In the genomic region with DNA sequence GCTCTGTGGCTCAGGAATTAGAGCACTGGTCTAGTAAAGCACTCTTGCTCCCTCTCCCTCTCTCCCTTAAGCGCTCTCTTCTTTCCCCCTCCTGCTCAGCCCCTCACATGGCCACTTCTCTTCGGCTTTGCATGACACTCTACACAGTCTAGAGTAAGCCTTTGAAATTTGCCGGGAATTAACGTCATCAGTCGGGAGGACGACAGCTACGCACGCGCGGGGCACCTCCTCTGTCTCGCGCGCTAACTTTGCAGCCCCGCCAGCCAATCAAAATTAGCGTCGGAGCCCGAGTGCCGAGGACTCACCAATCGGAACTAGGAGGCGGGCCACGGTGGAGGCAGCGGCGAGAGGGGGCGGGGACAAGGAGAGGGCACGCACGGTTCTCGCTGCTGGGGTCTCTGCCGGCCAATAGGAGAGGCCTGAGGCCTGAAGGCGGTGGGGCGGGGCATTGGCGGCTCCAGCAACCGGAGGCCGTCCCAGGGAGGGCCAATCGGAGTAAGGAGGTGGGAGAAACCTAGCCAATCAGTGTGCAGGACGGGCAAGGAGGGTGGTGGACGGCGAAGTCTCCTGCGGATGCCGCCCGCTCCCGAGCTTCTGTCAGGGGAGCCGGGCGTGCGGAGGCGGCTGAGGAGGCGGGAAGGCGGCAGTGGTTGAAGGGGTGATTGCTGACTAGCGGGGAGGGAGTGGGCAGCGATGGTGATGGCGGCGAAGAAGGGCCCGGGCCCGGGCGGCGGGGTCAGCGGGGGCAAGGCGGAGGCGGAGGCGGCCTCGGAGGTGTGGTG, we compare ENCODE assay signal across 8 cellular contexts. TPM values are rescaled to one million over a fixed set of nuclear protein-coding genes. Genes with fewer than 3 reads are reported as not detected.
DNase-seq lines count a peak whose midpoint lies in the region; TF ChIP-seq lines count a peak whose summit lies in the region.

AGFG2 (plus strand) TSS at position 550 of the 782 bp plus-strand sequence; CDS start at position 694, 144 bp downstream.

- POLR2A ChIA-PET in HEK293T (lab: Yijun Ruan, JAX): interaction anchor here (0.6 to 1.7 kb wide), 8 partner anchors 11 to 141 kb away, joined by 3 to 7 read pairs (median 3); no protein-coding TSS in a partner anchor

- peak within 1 kb of the TSS; percentile 66 for H3K4me3 ChIP-seq in neuron (ENCODE audit: low read length)
- H3K4me3 ChIP-seq in subcutaneous abdominal adipose tissue (ENCODE audit: low read depth in 1 of 5, low read length in 5 of 5): peak within 1 kb of the TSS; percentile 70 to 85 (median 78)

- in situ Hi-C loops in SK-MEL-5 (cut with HindIII; ENCODE audit: low pct_unique_long_range_greater_than_20kb, low sequenced_read_pairs): no loop called here

- peak within 1 kb of the TSS; percentile 28 to 79 (median 62) for H3K9ac ChIP-seq in subcutaneous abdominal adipose tissue (ENCODE audit: low read length in 5 of 5)

- peak; percentile 98 for DNase-seq in GF-D8 (lab: John Stamatoyannopoulos, UW)
- DNase-seq in HEK293T (ENCODE audit: extremely low spot score): peak; percentile 98
- peak; percentile 100 for DNase-seq in MV-4-11 (lab: John Stamatoyannopoulos, UW)
- peak; percentile 100 for DNase-seq in SK-MEL-5 (ENCODE audit: low read depth, low spot score)
- peak; percentile 100 for DNase-seq in activated naive CD4-positive, alpha-beta T cell treated with Interleukin-2 at 50 U/mL for 16 hours
- DNase-seq in foreskin melanocyte: peak; percentile 100

- H3K36me3 ChIP-seq in neuron (ENCODE audit: insufficient read depth, low read length) (no peaks in the 10 kb centered on the region), subcutaneous abdominal adipose tissue (ENCODE audit: control insufficient read depth in 5 of 5, insufficient read depth in 5 of 5, low read length in 5 of 5) (no peaks in the 10 kb centered on the region)

- peak within 1 kb of the TSS; percentile 62 for H2AFZ ChIP-seq in neuron (ENCODE audit: low read depth, low read length)

- H3K27me3 ChIP-seq in neuron (ENCODE audit: insufficient read depth, low read length) (no peaks in the 10 kb centered on the region), subcutaneous abdominal adipose tissue (ENCODE audit: control insufficient read depth in 5 of 5, insufficient read depth in 4 of 5, low read length in 5 of 5) (no peaks in the 10 kb centered on the region)

- CTCF ChIA-PET in HEK293T (lab: Yijun Ruan, JAX): interaction anchor here (0.6 to 2.8 kb wide), 4 partner anchors 21 to 131 kb away, joined by 3 to 8 read pairs (median 4); no protein-coding TSS in a partner anchor

- H3K4me1 ChIP-seq in neuron (ENCODE audit: insufficient read depth, low read length): peaks cover 8% of the 10 kb centered on the region
- H3K4me1 ChIP-seq in subcutaneous abdominal adipose tissue (ENCODE audit: control insufficient read depth in 5 of 5, insufficient read depth in 5 of 5, low read length in 5 of 5): peaks cover 3 to 20% (median 14%) of the 10 kb centered on the region in 5 donors

- peak within 1 kb of the TSS; percentile 70 for H3K27ac ChIP-seq in subcutaneous abdominal adipose tissue (ENCODE audit: low read depth, low read length)

- H3K9me3 ChIP-seq in neuron (ENCODE audit: low read length) (no peaks in the 10 kb centered on the region), subcutaneous abdominal adipose tissue (ENCODE audit: control insufficient read depth in 5 of 5, low read length in 5 of 5) (no peaks in the 10 kb centered on the region)

TF ChIP-seq in HEK293T, 16 proteins besides CTCF, POLR2A, EP300 and RAD21:
- TF ChIP-seq ELF4 (IDR thresholded peaks at IDR 0.05) (no peak), ARNT (IDR thresholded peaks at IDR 0.05) (no peak), FOXM1 (IDR thresholded peaks at IDR 0.05; ENCODE audit: borderline replicate concordance) (no peak), BHLHE40 (IDR thresholded peaks at IDR 0.05; ENCODE audit: borderline replicate concordance) (no peak), NFRKB (IDR thresholded peaks at IDR 0.05) (no peak), FOXA1 (IDR thresholded peaks at IDR 0.05) (no peak), SUZ12 (IDR thresholded peaks at IDR 0.05) (no peak), HDGF (IDR thresholded peaks at IDR 0.05; ENCODE audit: borderline replicate concordance) (peak; percentile 99), ZNF384 (IDR thresholded peaks at IDR 0.05) (no peak), CTBP1 (IDR thresholded peaks at IDR 0.05; ENCODE audit: borderline replicate concordance) (no peak), FOXK2 (IDR thresholded peaks at IDR 0.05) (no peak), TARDBP (IDR thresholded peaks at IDR 0.05) (no peak), L3MBTL2 (conservative IDR thresholded peaks at IDR 0.05) (peak; percentile 87), SP1 (IDR thresholded peaks at IDR 0.05) (no peak), LEF1 (IDR thresholded peaks at IDR 0.05; ENCODE audit: borderline replicate concordance) (no peak)
- TF ChIP-seq, protein P1, sequence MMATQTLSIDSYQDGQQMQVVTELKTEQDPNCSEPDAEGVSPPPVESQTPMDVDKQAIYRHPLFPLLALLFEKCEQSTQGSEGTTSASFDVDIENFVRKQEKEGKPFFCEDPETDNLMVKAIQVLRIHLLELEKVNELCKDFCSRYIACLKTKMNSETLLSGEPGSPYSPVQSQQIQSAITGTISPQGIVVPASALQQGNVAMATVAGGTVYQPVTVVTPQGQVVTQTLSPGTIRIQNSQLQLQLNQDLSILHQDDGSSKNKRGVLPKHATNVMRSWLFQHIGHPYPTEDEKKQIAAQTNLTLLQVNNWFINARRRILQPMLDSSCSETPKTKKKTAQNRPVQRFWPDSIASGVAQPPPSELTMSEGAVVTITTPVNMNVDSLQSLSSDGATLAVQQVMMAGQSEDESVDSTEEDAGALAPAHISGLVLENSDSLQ (IDR thresholded peaks at IDR 0.05): peak; percentile 94

RNA-seq across cellular contexts. Expression of gene AGFG2, which starts in this region (rescaled TPM):
- total RNA-seq in SK-MEL-5 (2014; rRNA removed; shearing (Covaris generic)): 16.4 and 18.1 TPM in 2 replicates
- 21.0 and 28.9 TPM in 2 replicates for polyA plus RNA-seq in SK-MEL-5 (2015; cell fraction: cytosol; rRNA removed)
- 24.3 and 26.1 TPM in 2 replicates for polyA plus RNA-seq in SK-MEL-5 (2015; cell fraction: nucleus; rRNA removed)

Comparison
In these comparisons a context has a peak if more than half of its experiments do, and no peak if none do; other contexts are left out.
1. Peak in every context shown above with its lines: DNase-seq, H3K4me3 ChIP-seq and H3K27ac ChIP-seq.